ENCODE assay signal across 14 cellular contexts in genomic region chr20:25549866-25550477, GRCh38. TPM values are rescaled to one million over a fixed set of nuclear protein-coding genes. Genes with fewer than 3 reads are reported as not detected.
DNase-seq lines count a peak whose midpoint lies in the region; ATAC-seq, FAIRE-seq and TF ChIP-seq lines count a peak whose summit lies in the region.
"Had no signal": no experiment of that assay in that cellular context is flagged by ENCODE, and none has a peak within 500 bp of the region (broad histone marks: within the 10 kb centered on the region; RNA-seq: fewer than 3 reads in every experiment).

No MANE protein-coding gene starts in this region.

- H3K27me3 ChIP-seq in endodermal cell (ENCODE audit: control insufficient read depth, insufficient read depth, low read length, poor library complexity, severe bottlenecking): no peaks in the 10 kb centered on the region
- H3K27me3 ChIP-seq in CD8-positive, alpha-beta memory T cell (ENCODE audit: insufficient read depth, low read length, poor library complexity, severe bottlenecking): no peaks in the 10 kb centered on the region
- H3K27me3 ChIP-seq: MG63, pancreas had no signal

- H3K9me3 Mint-ChIP-seq in endodermal cell (no peaks in the 10 kb centered on the region), nephron progenitor cell (no peaks in the 10 kb centered on the region)
- no peaks in the 10 kb centered on the region for H3K9me3 Mint-ChIP-seq in CD8-positive, alpha-beta memory T cell
- H3K9me3 Mint-ChIP-seq: activated naive CD4-positive, alpha-beta T cell treated with anti-CD3 and anti-CD28 coated beads for 36 hours had no signal

- peaks cover 56% of the 10 kb centered on the region for H3K4me1 ChIP-seq in endodermal cell (ENCODE audit: control insufficient read depth, insufficient read depth, low read length)
- H3K4me1 ChIP-seq in CD8-positive, alpha-beta memory T cell (ENCODE audit: insufficient read depth, low read length): no peaks in the 10 kb centered on the region

- peaks cover 82% of the 10 kb centered on the region for H3K4me1 Mint-ChIP-seq in endodermal cell
- H3K4me1 Mint-ChIP-seq in nephron progenitor cell: peaks cover 80% of the 10 kb centered on the region
- H3K4me1 Mint-ChIP-seq in CD8-positive, alpha-beta memory T cell: peaks cover 0 to 4% (median 3%) of the 10 kb centered on the region in 3 donors

- H3K4me3 ChIP-seq in endodermal cell (ENCODE audit: low read length): peak overlapping the region; percentile 67
- H3K4me3 ChIP-seq in CD8-positive, alpha-beta memory T cell (ENCODE audit: low read length): no peak overlapping the region
- H3K4me3 ChIP-seq: lung, MG63, pancreas had no signal

- POLR2A ChIA-PET in CD8-positive, alpha-beta memory T cell (lab: Charles Lee): no interaction called here

- H3K9me3 ChIP-seq in endodermal cell (ENCODE audit: control insufficient read depth, low read length): no peaks in the 10 kb centered on the region
- no peaks in the 10 kb centered on the region for H3K9me3 ChIP-seq in CD8-positive, alpha-beta memory T cell (ENCODE audit: low read length)
- H3K9me3 ChIP-seq: MG63, pancreas had no signal

- H3K27ac ChIP-seq in endodermal cell (ENCODE audit: low read depth, low read length): peak overlapping the region; percentile 74
- H3K27ac ChIP-seq in CD8-positive, alpha-beta memory T cell (ENCODE audit: low read depth, low read length): no peak overlapping the region

- no peak for FAIRE-seq in HTR-8/SVneo (lab: Jason Lieb, UNC)
- FAIRE-seq: pancreas had no signal

- peak overlapping the region; percentile 40 for H3K4me3 Mint-ChIP-seq in endodermal cell
- H3K4me3 Mint-ChIP-seq in nephron progenitor cell: peak overlapping the region; percentile 45
- peak overlapping the region in 1 of 7 donors; percentile 66 for H3K4me3 Mint-ChIP-seq in CD8-positive, alpha-beta memory T cell
- H3K4me3 Mint-ChIP-seq: activated naive CD4-positive, alpha-beta T cell treated with anti-CD3 and anti-CD28 coated beads for 36 hours had no signal

- CTCF ChIA-PET in CD8-positive, alpha-beta memory T cell (lab: Charles Lee): no interaction called here

- 80 to 84% methylated on average over 9 to 10 of the region's 10 CpGs for WGBS in endodermal cell (ENCODE audit: insufficient coverage in 1 of 2, insufficient read length in 1 of 2), 2 experiments

- peak overlapping the region; percentile 70 for H3K9ac ChIP-seq in endodermal cell (ENCODE audit: extremely low read depth, low read length, poor library complexity, severe bottlenecking)

- H3K36me3 Mint-ChIP-seq in endodermal cell (ENCODE audit: low read depth) (peaks cover 8% of the 10 kb centered on the region), nephron progenitor cell (ENCODE audit: low read depth) (peaks cover 14% of the 10 kb centered on the region)
- H3K36me3 Mint-ChIP-seq in CD8-positive, alpha-beta memory T cell: no peaks in the 10 kb centered on the region

- no peak for ATAC-seq in GM21515 (IDR thresholded peaks at IDR 0.05; ENCODE audit: unreplicated experiment)
- ATAC-seq: pancreas had no signal

- TF ChIP-seq CTCF in endodermal cell (conservative IDR thresholded peaks at IDR 0.05): no peak
- no peak for TF ChIP-seq CTCF in nephron progenitor cell (IDR thresholded peaks at IDR 0.05)

- H3K36me3 ChIP-seq in endodermal cell (ENCODE audit: control insufficient read depth, insufficient read depth, low read length): peaks cover under 1% of the 10 kb centered on the region
- no peaks in the 10 kb centered on the region for H3K36me3 ChIP-seq in CD8-positive, alpha-beta memory T cell (ENCODE audit: insufficient read depth, low read length)
- H3K36me3 ChIP-seq: MG63, pancreas had no signal

- DNase-seq in AG08396 (ENCODE audit: low spot score): peak; percentile 63
- DNase-seq in NCI-H226: peak; percentile 31
- peak; percentile 24 for DNase-seq in endodermal cell
- no peak for DNase-seq in nephron progenitor cell
- no peak for DNase-seq in RPMI8226
- DNase-seq in HTR-8/SVneo (ENCODE audit: insufficient read length, low spot score): no peak
- no peak for DNase-seq in CD8-positive, alpha-beta memory T cell
- DNase-seq: activated naive CD4-positive, alpha-beta T cell treated with anti-CD3 and anti-CD28 coated beads for 36 hours; DMS79; erythroblast; MG63; pancreas had no signal

- H3K27ac Mint-ChIP-seq in endodermal cell: peak overlapping the region; percentile 96
- peak overlapping the region; percentile 95 for H3K27ac Mint-ChIP-seq in nephron progenitor cell
- peak overlapping the region in 3 of 8 donors; percentile 37 to 90 (median 61) for H3K27ac Mint-ChIP-seq in CD8-positive, alpha-beta memory T cell
- H3K27ac Mint-ChIP-seq: activated naive CD4-positive, alpha-beta T cell treated with anti-CD3 and anti-CD28 coated beads for 36 hours had no signal

- H3K27me3 Mint-ChIP-seq in endodermal cell (ENCODE audit: insufficient read depth): no peaks in the 10 kb centered on the region
- H3K27me3 Mint-ChIP-seq in nephron progenitor cell (ENCODE audit: low read depth, poor library complexity): peaks cover 3% of the 10 kb centered on the region
- H3K27me3 Mint-ChIP-seq in CD8-positive, alpha-beta memory T cell: no peaks in the 10 kb centered on the region

RNA-seq across cellular contexts. Expression of gene NINL, which starts 35.4 kb away (rescaled TPM):
- 100 to 1,000 TPM in 1 of 2 donors, 10 to 100 TPM in 1; 78.5 to 101 TPM for total RNA-seq in endodermal cell
- 48.7 TPM for polyA plus RNA-seq in endodermal cell (2013, experiment 1 of 2)
- polyA plus RNA-seq in endodermal cell (2013, experiment 2 of 2): 43.3 TPM
- 1 to 10 TPM in 1 of 2 experiments, under 1 TPM in 1; 0.77 to 1.5 TPM for total RNA-seq in CD8-positive, alpha-beta memory T cell
- polyA plus RNA-seq in CD8-positive, alpha-beta memory T cell: 0.64 TPM

Comparison
In these comparisons a context has a peak if more than half of its experiments do, and no peak if none do; other contexts are left out.
1. DNase-seq: peak in AG08396 (single experiment), NCI-H226 (single experiment) and endodermal cell (single experiment); none in nephron progenitor cell (single experiment), RPMI8226 (single experiment), HTR-8/SVneo (single experiment) and CD8-positive, alpha-beta memory T cell (0 of 5).
2. RNA of gene NINL, which starts 35.4 kb away (total RNA-seq): 78.5 to 101 TPM in endodermal cell; 0.77 to 1.5 TPM in CD8-positive, alpha-beta memory T cell; every median in the first group is over 10 times any median in the second.